ENCODE assay signal across 15 cellular contexts in genomic region chr11:34652191-34652958, GRCh38. TPM values are rescaled to one million over a fixed set of nuclear protein-coding genes. Genes with fewer than 3 reads are reported as not detected.
DNase-seq lines count a peak whose midpoint lies in the region; ATAC-seq and TF ChIP-seq lines count a peak whose summit lies in the region.
"Had no signal": no experiment of that assay in that cellular context is flagged by ENCODE, and none has a peak within 500 bp of the region (broad histone marks: within the 10 kb centered on the region; RNA-seq: fewer than 3 reads in every experiment).

No MANE protein-coding gene starts in this region.

- 62% methylated on average over 6 of the region's 6 CpGs for WGBS in esophagus squamous epithelium, 2 donors

- no peaks in the 10 kb centered on the region for H4K20me1 ChIP-seq in PC-3 (ENCODE audit: low read length)
- H4K20me1 ChIP-seq in Karpas-422 (ENCODE audit: insufficient read depth, low read depth, low read length) = no peaks in the 10 kb centered on the region

- H3K4me2 ChIP-seq in PC-3 (ENCODE audit: low read length) (peak overlapping the region; percentile 61), Karpas-422 (ENCODE audit: low read depth, low read length, poor library complexity, severe bottlenecking) (no peak overlapping the region)

- H2AFZ ChIP-seq in PC-3 (ENCODE audit: low read length) = no peak overlapping the region
- H2AFZ ChIP-seq in Karpas-422 (ENCODE audit: low read length) = no peak overlapping the region

- intact Hi-C loops in PC-3 (cut with micrococcal nuclease) = loop anchor here (5.0 kb wide), 1 partner anchor 155 kb away; no protein-coding TSS in a partner anchor
- intact Hi-C loops in esophagus squamous epithelium (cut with DNase I) = no loop called here

- POLR2A ChIA-PET in PC-3 (lab: Charles Lee; ENCODE audit: unreplicated experiment) = interaction anchor here (0.6 kb wide), 1 partner anchor 66 kb away, joined by 5 read pairs; no protein-coding TSS in a partner anchor

- H3K36me3 ChIP-seq in PC-3 (ENCODE audit: low read depth, low read length) (peaks cover 44% of the 10 kb centered on the region), esophagus squamous epithelium (peaks cover 0 to 78% (median 0%) of the 10 kb centered on the region in 3 donors), Karpas-422 (ENCODE audit: insufficient read depth, low read length) (no peaks in the 10 kb centered on the region)

- H3K9ac ChIP-seq in PC-3 (ENCODE audit: low read length) = peak overlapping the region; percentile 74; the same call in 1 of the 2 replicates
- H3K9ac ChIP-seq in Karpas-422 (ENCODE audit: low read length) = no peak overlapping the region

- H3K4me1 ChIP-seq in PC-3 (ENCODE audit: insufficient read depth, low read length) = peaks cover 52% of the 10 kb centered on the region
- peaks cover 28 to 100% (median 45%) of the 10 kb centered on the region in 3 donors for H3K4me1 ChIP-seq in esophagus squamous epithelium
- peaks cover 48% of the 10 kb centered on the region for H3K4me1 ChIP-seq in Karpas-422 (ENCODE audit: low read length)

- H3K9me3 ChIP-seq in PC-3 (ENCODE audit: low read length) (no peaks in the 10 kb centered on the region), esophagus squamous epithelium (no peaks in the 10 kb centered on the region), Karpas-422 (ENCODE audit: low read length) (no peaks in the 10 kb centered on the region)

- TF ChIP-seq POLR2A in esophagus squamous epithelium (IDR thresholded peaks at IDR 0.05) = no peak

- BruUV-seq in PC-3 (replicated peaks; lab: Mats Ljungman, UMichigan) = no TSS peak

- H3K27me3 ChIP-seq in PC-3 (ENCODE audit: low read length) (no peaks in the 10 kb centered on the region), esophagus squamous epithelium (no peaks in the 10 kb centered on the region), Karpas-422 (ENCODE audit: low read length) (no peaks in the 10 kb centered on the region)

- H3F3A ChIP-seq in PC-3 (ENCODE audit: low read length, unreplicated experiment) = peaks cover 22% of the 10 kb centered on the region

- TF ChIP-seq CTCF in GM20000 (IDR thresholded peaks at IDR 0.05; ENCODE audit: extremely low read depth, missing control alignments) (no peak), PC-3 (conservative IDR thresholded peaks at IDR 0.05; ENCODE audit: low read depth, low read length) (no peak), esophagus squamous epithelium (IDR thresholded peaks at IDR 0.05) (no peak)

- H3K79me2 ChIP-seq in PC-3 (ENCODE audit: low read length) (no peaks in the 10 kb centered on the region), Karpas-422 (ENCODE audit: low read length) (no peaks in the 10 kb centered on the region)

- CTCF ChIA-PET in PC-3 (lab: Charles Lee) = interaction anchor here (0.6 to 0.7 kb wide), 2 partner anchors 16 to 105 kb away, joined by 3 to 5 read pairs; no protein-coding TSS in a partner anchor

- ATAC-seq in PC-3 (peak; percentile 2; the same call in 1 of the 2 replicates), HG02588 (IDR thresholded peaks at IDR 0.05; ENCODE audit: unreplicated experiment) (no peak)

- H3K9me2 ChIP-seq in PC-3 (replicated peaks; ENCODE audit: low read length) = no peaks in the 10 kb centered on the region
- H3K9me2 ChIP-seq in Karpas-422 (replicated peaks; ENCODE audit: insufficient read depth, low read length) = no peaks in the 10 kb centered on the region

- H3K27ac ChIP-seq in PC-3 (ENCODE audit: low read length) (peak overlapping the region; percentile 99), esophagus squamous epithelium (peak overlapping the region; percentile 45 to 90 (median 74)), Karpas-422 (ENCODE audit: low read length) (no peak overlapping the region)
- H3K27ac ChIP-seq: coronary artery, SK-N-MC had no signal

- H3K4me3 ChIP-seq in PC-3 (ENCODE audit: low read length) (no peak overlapping the region), esophagus squamous epithelium (no peak overlapping the region), Karpas-422 (ENCODE audit: low read length) (no peak overlapping the region)
- H3K4me3 ChIP-seq: coronary artery, SK-N-MC had no signal

- peak; percentile 43 for DNase-seq in A172 (ENCODE audit: low spot score)
- peak; percentile 22 for DNase-seq in GM20000 (ENCODE audit: low spot score)
- peak; percentile 59 for DNase-seq in PC-3
- DNase-seq in esophagus squamous epithelium (lab: John Stamatoyannopoulos, UW) = no peak
- no peak for DNase-seq in Karpas-422
- DNase-seq in stimulated activated CD4-positive, alpha-beta T cell treated with anti-CD3 and anti-CD28 coated beads, Interleukin-1b, Interleukin-23, amount 100 ng/mL, for 48 hours = no peak
- no peak for DNase-seq in cerebellar nuclear complex (lab: John Stamatoyannopoulos, UW)
- DNase-seq: activated CD4-positive, CD25-positive, alpha-beta regulatory T cell; activated T-cell treated with anti-CD3 and anti-CD28 coated beads, Interleukin-2, amount 50 U/mL, for 1 hour; GOT3; NCI-H69 had no signal

RNA-seq across cellular contexts. Expression of gene EHF, which starts 31.5 kb away (rescaled TPM):
- 0.14 TPM in 1 of 2 replicates, not detected in the other for total RNA-seq in A172 (2014; rRNA removed; shearing (Covaris generic))
- 29.0 and 37.0 TPM in 2 replicates for total RNA-seq in PC-3 (2014; rRNA removed)
- total RNA-seq in esophagus squamous epithelium = 100 to 1,000 TPM; 265 to 388 (median 325) TPM
- not detected in 2 replicates for total RNA-seq in Karpas-422 (2014; rRNA removed; shearing (Covaris generic); ENCODE audit: low replicate concordance)
- total RNA-seq: osteocyte had no signal

Comparison
In these comparisons a context has a peak if more than half of its experiments do, and no peak if none do; other contexts are left out.
1. DNase-seq: peak in A172 (single experiment), GM20000 (single experiment) and PC-3 (single experiment); none in esophagus squamous epithelium (single experiment), Karpas-422 (single experiment), stimulated activated CD4-positive, alpha-beta T cell treated with anti-CD3 and anti-CD28 coated beads, Interleukin-1b, Interleukin-23, amount 100 ng/mL, for 48 hours (single experiment) and cerebellar nuclear complex (0 of 2).
2. RNA of gene EHF, which starts 31.5 kb away (total RNA-seq): 265 to 388 TPM in esophagus squamous epithelium and 29.0 to 37.0 TPM in PC-3; 0.14 TPM in A172 and not detected in Karpas-422; every median in the first group is over 10 times any median in the second.